1 cellular context compared by ENCODE assay signal in the genomic region with DNA sequence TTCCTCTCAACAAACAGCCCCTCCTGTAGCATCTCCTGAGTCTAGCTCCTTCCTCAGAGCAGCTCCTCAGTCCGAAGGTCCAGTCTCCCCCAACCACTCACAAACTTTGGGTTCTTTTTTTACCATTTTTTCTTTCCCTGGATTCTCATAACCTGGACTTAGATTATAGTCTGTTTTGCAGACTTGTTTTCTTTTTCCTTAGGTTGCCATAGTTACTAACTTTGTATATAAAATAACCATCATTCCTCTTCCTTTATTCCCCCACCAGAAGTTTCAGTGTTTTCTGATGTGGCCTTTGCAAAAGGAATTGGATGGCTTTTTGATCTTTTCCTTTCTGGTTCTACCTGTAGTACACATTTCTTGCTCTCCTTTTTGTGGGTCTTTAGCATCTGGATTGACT.
TF ChIP-seq lines count a peak whose summit lies in the region.

No MANE protein-coding gene starts in this region.

TF ChIP-seq in GM23338, 12 proteins besides CTCF, POLR2A, EP300 and RAD21 (continued from another document):
- TF ChIP-seq ZNF462 (CRISPR knock-in tag; IDR thresholded peaks at IDR 0.05) = no peak
- no peak for TF ChIP-seq ETS1 (IDR thresholded peaks at IDR 0.05)
- no peak for TF ChIP-seq STAT1 (IDR thresholded peaks at IDR 0.05; ENCODE audit: unreplicated experiment)
- no peak for TF ChIP-seq EZH2 (IDR thresholded peaks at IDR 0.05; ENCODE audit: low read depth, unreplicated experiment)
- TF ChIP-seq JUNB (IDR thresholded peaks at IDR 0.05; ENCODE audit: unreplicated experiment) = no peak
- no peak for TF ChIP-seq ZNF331 (CRISPR knock-in tag; IDR thresholded peaks at IDR 0.05; ENCODE audit: low read depth)
- no peak for TF ChIP-seq EZH2phosphoT487 (IDR thresholded peaks at IDR 0.05; ENCODE audit: unreplicated experiment)
- TF ChIP-seq, protein P1, sequence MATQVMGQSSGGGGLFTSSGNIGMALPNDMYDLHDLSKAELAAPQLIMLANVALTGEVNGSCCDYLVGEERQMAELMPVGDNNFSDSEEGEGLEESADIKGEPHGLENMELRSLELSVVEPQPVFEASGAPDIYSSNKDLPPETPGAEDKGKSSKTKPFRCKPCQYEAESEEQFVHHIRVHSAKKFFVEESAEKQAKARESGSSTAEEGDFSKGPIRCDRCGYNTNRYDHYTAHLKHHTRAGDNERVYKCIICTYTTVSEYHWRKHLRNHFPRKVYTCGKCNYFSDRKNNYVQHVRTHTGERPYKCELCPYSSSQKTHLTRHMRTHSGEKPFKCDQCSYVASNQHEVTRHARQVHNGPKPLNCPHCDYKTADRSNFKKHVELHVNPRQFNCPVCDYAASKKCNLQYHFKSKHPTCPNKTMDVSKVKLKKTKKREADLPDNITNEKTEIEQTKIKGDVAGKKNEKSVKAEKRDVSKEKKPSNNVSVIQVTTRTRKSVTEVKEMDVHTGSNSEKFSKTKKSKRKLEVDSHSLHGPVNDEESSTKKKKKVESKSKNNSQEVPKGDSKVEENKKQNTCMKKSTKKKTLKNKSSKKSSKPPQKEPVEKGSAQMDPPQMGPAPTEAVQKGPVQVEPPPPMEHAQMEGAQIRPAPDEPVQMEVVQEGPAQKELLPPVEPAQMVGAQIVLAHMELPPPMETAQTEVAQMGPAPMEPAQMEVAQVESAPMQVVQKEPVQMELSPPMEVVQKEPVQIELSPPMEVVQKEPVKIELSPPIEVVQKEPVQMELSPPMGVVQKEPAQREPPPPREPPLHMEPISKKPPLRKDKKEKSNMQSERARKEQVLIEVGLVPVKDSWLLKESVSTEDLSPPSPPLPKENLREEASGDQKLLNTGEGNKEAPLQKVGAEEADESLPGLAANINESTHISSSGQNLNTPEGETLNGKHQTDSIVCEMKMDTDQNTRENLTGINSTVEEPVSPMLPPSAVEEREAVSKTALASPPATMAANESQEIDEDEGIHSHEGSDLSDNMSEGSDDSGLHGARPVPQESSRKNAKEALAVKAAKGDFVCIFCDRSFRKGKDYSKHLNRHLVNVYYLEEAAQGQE (IDR thresholded peaks at IDR 0.05; ENCODE audit: unreplicated experiment) = no peak
TF ChIP-seq in GM23338: peak in this region for 0.
